Comparison of ENCODE assay signal across 20 cellular contexts in the genomic region with DNA sequence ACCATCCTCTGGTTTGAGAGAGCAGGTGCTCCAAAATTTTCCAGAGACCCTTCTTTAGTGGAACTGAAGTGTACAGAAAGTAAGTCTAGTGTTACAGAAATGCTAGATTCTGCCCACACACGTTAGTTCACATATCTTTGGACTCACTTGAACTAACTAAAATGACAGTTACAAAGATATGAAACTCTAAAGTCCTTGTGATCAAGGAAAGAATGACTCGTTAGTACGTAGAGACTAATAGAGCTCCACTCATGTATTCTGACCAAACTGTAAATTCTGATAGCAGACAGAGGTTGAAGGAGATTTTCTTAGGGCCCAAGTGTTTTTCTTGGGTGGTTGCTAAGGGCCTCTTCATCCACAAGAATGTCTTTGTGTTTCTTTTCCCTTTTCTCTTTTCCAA.
DNase-seq lines count a peak whose midpoint lies in the region; ATAC-seq and TF ChIP-seq lines count a peak whose summit lies in the region.
"Had no signal": no experiment of that assay in that cellular context is flagged by ENCODE, and none has a peak within 500 bp of the region (broad histone marks: within the 10 kb centered on the region; RNA-seq: fewer than 3 reads in every experiment).

No MANE protein-coding gene starts in this region.

- H3K4me1 ChIP-seq in cardiac muscle cell (ENCODE audit: low read depth) (peaks cover 26% of the 10 kb centered on the region), heart right ventricle (peaks cover 0 to 14% (median 0%) of the 10 kb centered on the region in 9 donors), mesenchymal stem cell (ENCODE audit: control insufficient read depth, insufficient read depth, low read depth, low read length) (no peaks in the 10 kb centered on the region), thyroid gland (peaks cover 7 to 18% of the 10 kb centered on the region in 2 donors)
- H3K4me1 ChIP-seq: SJCRH30 had no signal

- no peaks in the 10 kb centered on the region for H3K9me3 ChIP-seq in cardiac muscle cell (ENCODE audit: low read depth)
- H3K9me3 ChIP-seq in heart right ventricle: no peaks in the 10 kb centered on the region
- H3K9me3 ChIP-seq in mesenchymal stem cell (ENCODE audit: control insufficient read depth, low read length): peaks cover 5% of the 10 kb centered on the region
- H3K9me3 ChIP-seq in thyroid gland: no peaks in the 10 kb centered on the region
- H3K9me3 ChIP-seq: SJCRH30 had no signal

- no peaks in the 10 kb centered on the region for H3K27me3 ChIP-seq in cardiac muscle cell
- H3K27me3 ChIP-seq in heart right ventricle: no peaks in the 10 kb centered on the region
- H3K27me3 ChIP-seq in mesenchymal stem cell (ENCODE audit: control insufficient read depth in 1 of 2, insufficient read depth in 1 of 2, low read length in 2 of 2): no peaks in the 10 kb centered on the region
- H3K27me3 ChIP-seq in thyroid gland: no peaks in the 10 kb centered on the region
- H3K27me3 ChIP-seq: SJCRH30 had no signal

- no peak overlapping the region for H2BK15ac ChIP-seq in mesenchymal stem cell (ENCODE audit: low read depth, poor library complexity, severe bottlenecking)

- no peak for TF ChIP-seq POLR2A in thyroid gland (IDR thresholded peaks at IDR 0.05)

- no peak overlapping the region for H3K14ac ChIP-seq in mesenchymal stem cell (ENCODE audit: low read length in 2 of 2)

- H2AFZ ChIP-seq in mesenchymal stem cell (ENCODE audit: low read depth, low read length): no peak overlapping the region

- H2BK5ac ChIP-seq in mesenchymal stem cell (ENCODE audit: low read depth, low read length, poor library complexity, severe bottlenecking): no peak overlapping the region

- H3K36me3 ChIP-seq in cardiac muscle cell: no peaks in the 10 kb centered on the region
- H3K36me3 ChIP-seq in heart right ventricle: no peaks in the 10 kb centered on the region
- no peaks in the 10 kb centered on the region for H3K36me3 ChIP-seq in mesenchymal stem cell (ENCODE audit: control insufficient read depth in 1 of 2, insufficient read depth in 2 of 2, low read depth in 1 of 2, low read length in 2 of 2)
- no peaks in the 10 kb centered on the region for H3K36me3 ChIP-seq in thyroid gland
- H3K36me3 ChIP-seq: SJCRH30 had no signal

- no peak overlapping the region for H3K9ac ChIP-seq in mesenchymal stem cell (ENCODE audit: low read length)
- H3K9ac ChIP-seq: KMS-11 had no signal

- intact Hi-C loops in heart right ventricle (cut with DNase I): loop anchor here in 1 of 10 donors (10.0 kb wide), 1 partner anchor 277 kb away; no protein-coding TSS in a partner anchor
- intact Hi-C loops in thyroid gland (cut with DNase I): no loop called here

- no peak overlapping the region for H2AK5ac ChIP-seq in mesenchymal stem cell (ENCODE audit: low read length, severe bottlenecking)

- no peak overlapping the region for H3K4me2 ChIP-seq in mesenchymal stem cell (ENCODE audit: low read length, poor library complexity, severe bottlenecking)
- H3K4me2 ChIP-seq: KMS-11 had no signal

- H3K27ac ChIP-seq in cardiac muscle cell (peak overlapping the region; percentile 45), heart right ventricle (no peak overlapping the region), VCaP (peak overlapping the region; percentile 49), mesenchymal stem cell (ENCODE audit: low read length, poor library complexity, severe bottlenecking) (no peak overlapping the region), thyroid gland (peak overlapping the region; percentile 32 to 63 (median 56))
- H3K27ac ChIP-seq: KMS-11, SJCRH30 had no signal

- H4K8ac ChIP-seq in mesenchymal stem cell (ENCODE audit: low read length): no peak overlapping the region

- TF ChIP-seq CTCF in cardiac muscle cell (IDR thresholded peaks at IDR 0.05; ENCODE audit: low read depth, low read length) (no peak), heart right ventricle (IDR thresholded peaks at IDR 0.05) (no peak), VCaP (conservative IDR thresholded peaks at IDR 0.05) (no peak), thyroid gland (IDR thresholded peaks at IDR 0.05) (no peak)

- no peak overlapping the region for H2BK12ac ChIP-seq in mesenchymal stem cell (ENCODE audit: low read length in 2 of 2)

- H3K23ac ChIP-seq in mesenchymal stem cell (ENCODE audit: low read length in 2 of 2): no peak overlapping the region

- no peak overlapping the region for H3K18ac ChIP-seq in mesenchymal stem cell (ENCODE audit: low read depth in 1 of 2, low read length in 2 of 2)

- no peak overlapping the region for H3K4me3 ChIP-seq in cardiac muscle cell
- H3K4me3 ChIP-seq in heart right ventricle: no peak overlapping the region
- no peak overlapping the region for H3K4me3 ChIP-seq in mesenchymal stem cell (ENCODE audit: insufficient read depth in 1 of 2, low read depth in 1 of 2, low read length in 2 of 2)
- no peak overlapping the region for H3K4me3 ChIP-seq in thyroid gland (replicated peaks in 1 of 3)
- H3K4me3 ChIP-seq: SJCRH30 had no signal

- ATAC-seq in heart right ventricle (no peak), GM18520 (IDR thresholded peaks at IDR 0.05; ENCODE audit: unreplicated experiment) (no peak)
- ATAC-seq: Panc1 had no signal

- H4K91ac ChIP-seq in mesenchymal stem cell (ENCODE audit: low read length): no peak overlapping the region

- H2BK120ac ChIP-seq in mesenchymal stem cell (ENCODE audit: low read depth, low read length): no peak overlapping the region

- DNase-seq in cardiac muscle cell (ENCODE audit: low read depth in 1 of 2, low spot score in 1 of 2): peak in 1 of 2 donors; percentile 20
- no peak for DNase-seq in heart right ventricle
- DNase-seq in mesenchymal stem cell: peak; percentile 13
- peak in 1 of 2 donors; percentile 10 for DNase-seq in thyroid gland
- no peak for DNase-seq in SIG-M5 treated with dmso at 0.1 percent for 504 hours (lab: John Stamatoyannopoulos, UW; ENCODE audit: unreplicated experiment)
- DNase-seq in HEK293T (ENCODE audit: extremely low spot score): no peak
- DNase-seq: CD4-positive, CD25-positive, alpha-beta regulatory T cell; DMS79; H9; NCI-H1105; NCI-H146; NCI-H2029; NCI-H2227 treated with DMSO at 0.1 percent for 48 hours; NCI-H510A treated with DMSO at 0.1 percent for 48 hours; NCI-H748 treated with DMSO at 0.1 percent for 48 hours; SJCRH30 had no signal

- WGBS in heart right ventricle, 2 donors: 41 to 54% methylated on average over 3 of the region's 3 CpGs
- 70% methylated on average over 2 of the region's 3 CpGs for WGBS in mesenchymal stem cell
- 22 to 36% methylated on average over 3 of the region's 3 CpGs for WGBS in thyroid gland, 2 donors

- CTCF ChIA-PET in HEK293T (lab: Yijun Ruan, JAX): no interaction called here

- POLR2A ChIA-PET in HEK293T (lab: Yijun Ruan, JAX): no interaction called here

- H3K4ac ChIP-seq in mesenchymal stem cell (ENCODE audit: low read depth in 1 of 2, low read length in 2 of 2): no peak overlapping the region

- no peaks in the 10 kb centered on the region for H3K79me1 ChIP-seq in mesenchymal stem cell (replicated peaks; ENCODE audit: low read length, poor library complexity, severe bottlenecking)

TF ChIP-seq in HEK293T, 16 proteins besides CTCF, POLR2A, EP300 and RAD21:
- TF ChIP-seq ARNT (IDR thresholded peaks at IDR 0.05) (no peak), SP1 (IDR thresholded peaks at IDR 0.05) (no peak), ELF4 (IDR thresholded peaks at IDR 0.05) (no peak), ZNF384 (IDR thresholded peaks at IDR 0.05) (no peak), NFRKB (IDR thresholded peaks at IDR 0.05) (no peak), HDGF (IDR thresholded peaks at IDR 0.05; ENCODE audit: borderline replicate concordance) (no peak), CTBP1 (IDR thresholded peaks at IDR 0.05; ENCODE audit: borderline replicate concordance) (no peak), FOXK2 (IDR thresholded peaks at IDR 0.05) (no peak), FOXM1 (IDR thresholded peaks at IDR 0.05; ENCODE audit: borderline replicate concordance) (no peak), TARDBP (IDR thresholded peaks at IDR 0.05) (no peak), BHLHE40 (IDR thresholded peaks at IDR 0.05; ENCODE audit: borderline replicate concordance) (no peak), FOXA1 (IDR thresholded peaks at IDR 0.05) (no peak)
- TF ChIP-seq, protein P1, sequence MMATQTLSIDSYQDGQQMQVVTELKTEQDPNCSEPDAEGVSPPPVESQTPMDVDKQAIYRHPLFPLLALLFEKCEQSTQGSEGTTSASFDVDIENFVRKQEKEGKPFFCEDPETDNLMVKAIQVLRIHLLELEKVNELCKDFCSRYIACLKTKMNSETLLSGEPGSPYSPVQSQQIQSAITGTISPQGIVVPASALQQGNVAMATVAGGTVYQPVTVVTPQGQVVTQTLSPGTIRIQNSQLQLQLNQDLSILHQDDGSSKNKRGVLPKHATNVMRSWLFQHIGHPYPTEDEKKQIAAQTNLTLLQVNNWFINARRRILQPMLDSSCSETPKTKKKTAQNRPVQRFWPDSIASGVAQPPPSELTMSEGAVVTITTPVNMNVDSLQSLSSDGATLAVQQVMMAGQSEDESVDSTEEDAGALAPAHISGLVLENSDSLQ (IDR thresholded peaks at IDR 0.05): no peak

Comparison
In these comparisons a context has a peak if more than half of its experiments do, and no peak if none do; other contexts are left out.
1. H3K27ac ChIP-seq: peak in cardiac muscle cell (single experiment), VCaP (single experiment) and thyroid gland (3 of 3); none in heart right ventricle (0 of 10) and mesenchymal stem cell (single experiment).